Comparison of ENCODE assay signal across 11 cellular contexts in the genomic region with DNA sequence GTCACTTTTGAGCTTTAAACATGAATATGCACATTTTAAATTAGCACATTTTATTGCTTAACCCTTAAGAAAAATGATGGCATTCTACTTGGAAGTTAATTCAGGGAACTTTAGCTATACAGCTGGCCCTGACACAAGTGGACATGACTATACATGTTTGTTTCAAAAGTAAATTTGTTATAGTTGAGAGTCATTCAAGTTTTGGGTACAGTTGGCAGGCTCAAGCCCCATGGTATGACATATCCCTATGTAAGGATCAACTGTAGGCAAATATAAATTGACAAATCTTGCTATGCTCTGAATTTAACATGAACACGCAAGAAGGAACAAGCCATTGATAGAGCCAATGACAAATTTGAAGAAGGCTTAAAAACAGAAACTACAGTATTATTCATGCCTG.
"Had no signal": no experiment of that assay in that cellular context is flagged by ENCODE, and none has a peak within 500 bp of the region (broad histone marks: within the 10 kb centered on the region; RNA-seq: fewer than 3 reads in every experiment).

No MANE protein-coding gene starts in this region.

- H3K36me3 Mint-ChIP-seq: immature natural killer cell had no signal

- ATAC-seq: effector memory CD8-positive, alpha-beta T cell; left cardiac atrium; mucosa of descending colon; naive thymus-derived CD8-positive, alpha-beta T cell had no signal

- H3K27ac Mint-ChIP-seq: effector memory CD8-positive, alpha-beta T cell had no signal

- H3K27me3 Mint-ChIP-seq: central memory CD8-positive, alpha-beta T cell; effector memory CD8-positive, alpha-beta T cell; naive thymus-derived CD8-positive, alpha-beta T cell had no signal

- H3K4me3 Mint-ChIP-seq: central memory CD8-positive, alpha-beta T cell; effector memory CD8-positive, alpha-beta T cell; immature natural killer cell had no signal

- DNase-seq: activated CD4-positive, alpha-beta T cell treated with anti-CD3 and anti-CD28 coated beads for 4 hours; activated effector memory CD4-positive, alpha-beta T cell treated with Interleukin-2 at 50 U/mL for 16 hours; activated T-cell treated with anti-CD3 and anti-CD28 coated beads for 4 hours; effector memory CD8-positive, alpha-beta T cell; foreskin fibroblast; immature natural killer cell; left cardiac atrium; mucosa of descending colon; naive thymus-derived CD8-positive, alpha-beta T cell; posterior cingulate gyrus had no signal

- H3K9me3 Mint-ChIP-seq: central memory CD8-positive, alpha-beta T cell; effector memory CD8-positive, alpha-beta T cell had no signal
